ENCODE assay signal across 3 cellular contexts in genomic region chr5:110923971-110924370, GRCh38.
"Had no signal": no experiment of that assay in that cellular context is flagged by ENCODE, and none has a peak within 500 bp of the region (broad histone marks: within the 10 kb centered on the region; RNA-seq: fewer than 3 reads in every experiment).

No MANE protein-coding gene starts in this region.

- ATAC-seq: GM12878 had no signal

- H3K4me3 ChIP-seq: GM12878 had no signal

- DNase-seq: GDM1, GF-D8 had no signal
